In genomic region chr15:32657198-32657886, GRCh38 we compare ENCODE assay signal across 8 cellular contexts. TPM values are rescaled to one million over a fixed set of nuclear protein-coding genes. Genes with fewer than 3 reads are reported as not detected.
A peak's percentile ranks its signal among the peaks of the same experiment; 100 is the strongest.
DNase-seq lines count a peak whose midpoint lies in the region; ATAC-seq and TF ChIP-seq lines count a peak whose summit lies in the region.

No MANE protein-coding gene starts in this region.

- in situ Hi-C loops in GM13976 (cut with MboI; ENCODE audit: low sequenced_read_pairs, unreplicated experiment), result loop anchor here (25.0 kb wide), 1 partner anchor 330 kb away; no protein-coding TSS in a partner anchor

- ATAC-seq in HG02852 (IDR thresholded peaks at IDR 0.05; ENCODE audit: unreplicated experiment) (peak; percentile 53), left lobe of liver (peak; percentile 95)
- ATAC-seq in activated CD8-positive, alpha-beta T cell treated with anti-CD3 and anti-CD28 coated beads, Interleukin-2, amount 10 ng/mL, durations not matched to agents 7 days and 5 days, result peak; percentile 55

- no peaks in the 10 kb centered on the region for H3K27me3 Mint-ChIP-seq in activated CD8-positive, alpha-beta T cell treated with anti-CD3 and anti-CD28 coated beads, Interleukin-2, amount 10 ng/mL, durations not matched to agents 7 days and 5 days (ENCODE audit: low read depth)

- H3K27ac Mint-ChIP-seq in activated CD8-positive, alpha-beta T cell treated with anti-CD3 and anti-CD28 coated beads, Interleukin-2, amount 10 ng/mL, durations not matched to agents 7 days and 5 days, result no peak overlapping the region

- no peak for TF ChIP-seq CTCF in GM13976 (IDR thresholded peaks at IDR 0.05; ENCODE audit: borderline replicate concordance, control extremely low read depth, extremely low read depth, insufficient read depth, missing control alignments)

- DNase-seq in GM13976 (ENCODE audit: low spot score) (peak; percentile 44), left lobe of liver (ENCODE audit: low spot score) (no peak), midbrain (lab: John Stamatoyannopoulos, UW) (no peak), amniotic stem cell (lab: John Stamatoyannopoulos, UW) (no peak)
- peak; percentile 28 for DNase-seq in activated CD8-positive, alpha-beta T cell treated with anti-CD3 and anti-CD28 coated beads, Interleukin-2, amount 10 ng/mL, durations not matched to agents 7 days and 5 days
- DNase-seq in stimulated activated CD4-positive, alpha-beta T cell treated with anti-CD3 and anti-CD28 coated beads, Interleukin-2, amount 100 ng/mL, for 24 hours, result no peak
- DNase-seq in activated CD4-positive, alpha-beta T cell treated with anti-CD3 and anti-CD28 coated beads, Interleukin-2, amount 50 U/mL, for 48 hours, result no peak

- H3K4me1 Mint-ChIP-seq in activated CD8-positive, alpha-beta T cell treated with anti-CD3 and anti-CD28 coated beads, Interleukin-2, amount 10 ng/mL, durations not matched to agents 7 days and 5 days (ENCODE audit: low read depth), result peaks cover 15% of the 10 kb centered on the region

- H3K4me3 Mint-ChIP-seq in activated CD8-positive, alpha-beta T cell treated with anti-CD3 and anti-CD28 coated beads, Interleukin-2, amount 10 ng/mL, durations not matched to agents 7 days and 5 days, result no peak overlapping the region

- POLR2A ChIA-PET in activated CD8-positive, alpha-beta T cell treated with anti-CD3 and anti-CD28 coated beads, Interleukin-2, amount 10 ng/mL, durations not matched to agents 7 days and 5 days (lab: Charles Lee), result no interaction called here

- peaks cover 27% of the 10 kb centered on the region for H3K36me3 Mint-ChIP-seq in activated CD8-positive, alpha-beta T cell treated with anti-CD3 and anti-CD28 coated beads, Interleukin-2, amount 10 ng/mL, durations not matched to agents 7 days and 5 days (ENCODE audit: low read depth)

- CTCF ChIA-PET in activated CD8-positive, alpha-beta T cell treated with anti-CD3 and anti-CD28 coated beads, Interleukin-2, amount 10 ng/mL, durations not matched to agents 7 days and 5 days (lab: Charles Lee), result interaction anchor here (1.8 to 2.0 kb wide), 2 partner anchors 13 to 339 kb away, joined by 5 to 7 read pairs; no protein-coding TSS in a partner anchor

- H3K9me3 Mint-ChIP-seq in activated CD8-positive, alpha-beta T cell treated with anti-CD3 and anti-CD28 coated beads, Interleukin-2, amount 10 ng/mL, durations not matched to agents 7 days and 5 days (ENCODE audit: insufficient read depth), result no peaks in the 10 kb centered on the region

RNA-seq across cellular contexts. Expression of gene SCG5, which starts 15.8 kb away (rescaled TPM):
- 1 to 10 TPM; 2.8 to 3.0 TPM for total RNA-seq in activated CD8-positive, alpha-beta T cell treated with anti-CD3 and anti-CD28 coated beads, Interleukin-2, amount 10 ng/mL, durations not matched to agents 7 days and 5 days
- total RNA-seq in left lobe of liver, result 16.5 TPM

RNA-seq across cellular contexts. Expression of gene ARHGAP11A, which starts 42.0 kb away (rescaled TPM):
- 100 to 1,000 TPM; 155 to 158 TPM for total RNA-seq in activated CD8-positive, alpha-beta T cell treated with anti-CD3 and anti-CD28 coated beads, Interleukin-2, amount 10 ng/mL, durations not matched to agents 7 days and 5 days
- total RNA-seq in left lobe of liver, result 1.8 TPM

Comparison
In these comparisons a context has a peak if more than half of its experiments do, and no peak if none do; other contexts are left out.
1. DNase-seq: peak in GM13976 (single experiment) and activated CD8-positive, alpha-beta T cell treated with anti-CD3 and anti-CD28 coated beads, Interleukin-2, amount 10 ng/mL, durations not matched to agents 7 days and 5 days (single experiment); none in left lobe of liver (single experiment), stimulated activated CD4-positive, alpha-beta T cell treated with anti-CD3 and anti-CD28 coated beads, Interleukin-2, amount 100 ng/mL, for 24 hours (0 of 2), midbrain (single experiment), amniotic stem cell (single experiment) and activated CD4-positive, alpha-beta T cell treated with anti-CD3 and anti-CD28 coated beads, Interleukin-2, amount 50 U/mL, for 48 hours (0 of 2).
2. RNA of gene ARHGAP11A, which starts 42.0 kb away (total RNA-seq): 155 to 158 TPM in activated CD8-positive, alpha-beta T cell treated with anti-CD3 and anti-CD28 coated beads, Interleukin-2, amount 10 ng/mL, durations not matched to agents 7 days and 5 days; 1.8 TPM in left lobe of liver (single experiment); every median in the first group is over 10 times any median in the second.
3. Peak in every context shown above with its lines, with median percentiles within 50 percentile points of each other: ATAC-seq.